ENCODE assay signal across 27 cellular contexts in genomic region chr1:48841945-48842344, GRCh38.
"Had no signal": no experiment of that assay in that cellular context is flagged by ENCODE, and none has a peak within 500 bp of the region (broad histone marks: within the 10 kb centered on the region; RNA-seq: fewer than 3 reads in every experiment).

No MANE protein-coding gene starts in this region.

- DNase-seq: dorsolateral prefrontal cortex; effector CD4-positive, alpha-beta T cell; foreskin fibroblast; gastrocnemius medialis; head of caudate nucleus; kidney; left lung; mesenchymal stem cell; mucosa of descending colon; naive B cell; right lobe of liver; small intestine; stimulated activated CD4-positive, alpha-beta T cell treated with anti-CD3 and anti-CD28 coated beads, Interleukin-12 subunit alpha, Interleukin-12 subunit beta, amount 100 ng/mL, for 4 hours; stimulated activated CD4-positive, alpha-beta T cell treated with anti-CD3 and anti-CD28 coated beads, Interleukin-1b, Interleukin-23, amount 100 ng/mL, for 48 hours; stimulated activated CD4-positive, alpha-beta T cell treated with anti-CD3 and anti-CD28 coated beads, Interleukin-4, amount 100 ng/mL, for 1 hour; stimulated activated CD8-positive, alpha-beta memory T cell treated with anti-CD3 and anti-CD28 coated beads, Interleukin-4, amount 100 ng/mL, for 48 hours; stimulated activated naive CD4-positive, alpha-beta T cell; stimulated activated naive CD8-positive, alpha-beta T cell treated with anti-CD3 and anti-CD28 coated beads, Interleukin-15, amount 100 ng/mL, for 72 hours; transverse colon; upper lobe of right lung; uterus had no signal

- ATAC-seq: gastrocnemius medialis; left lung; mucosa of descending colon; natural killer cell treated with Interleukin-12 subunit alpha and Interleukin-12 subunit beta and Interleukin-15 and Interleukin-18, amount 100 ng/mL, for 72 hours; right lobe of liver; stimulated activated naive CD8-positive, alpha-beta T cell treated with anti-CD3 and anti-CD28 coated beads, Interleukin-15, amount 100 ng/mL, for 72 hours; upper lobe of right lung had no signal

- H3K9ac ChIP-seq: neural progenitor cell, parathyroid adenoma had no signal

- H3K36me3 Mint-ChIP-seq: mesothelial cell of epicardium; naive B cell; natural killer cell treated with Interleukin-12 subunit alpha and Interleukin-12 subunit beta and Interleukin-15 and Interleukin-18, amount 100 ng/mL, for 72 hours; neural progenitor cell had no signal

- H3K4me2 ChIP-seq: neural progenitor cell had no signal

- H2AFZ ChIP-seq: neural progenitor cell, parathyroid adenoma had no signal

- H3K27ac Mint-ChIP-seq: mesothelial cell of epicardium; naive B cell; natural killer cell treated with Interleukin-12 subunit alpha and Interleukin-12 subunit beta and Interleukin-15 and Interleukin-18, amount 100 ng/mL, for 72 hours; neural progenitor cell; progenitor cell of endocrine pancreas; stimulated activated naive CD8-positive, alpha-beta T cell treated with anti-CD3 and anti-CD28 coated beads, Interleukin-15, amount 100 ng/mL, for 72 hours had no signal

- H3K27ac ChIP-seq: dorsolateral prefrontal cortex, gastrocnemius medialis, left lung, neural progenitor cell, parathyroid adenoma, right lobe of liver, suprapubic skin, transverse colon, upper lobe of right lung, uterus had no signal

- FAIRE-seq: kidney, small intestine had no signal

- H3K79me2 ChIP-seq: parathyroid adenoma had no signal

- H3K9me3 Mint-ChIP-seq: mesothelial cell of epicardium; naive B cell; natural killer cell treated with Interleukin-12 subunit alpha and Interleukin-12 subunit beta and Interleukin-15 and Interleukin-18, amount 100 ng/mL, for 72 hours; neural progenitor cell; stimulated activated naive CD8-positive, alpha-beta T cell treated with anti-CD3 and anti-CD28 coated beads, Interleukin-15, amount 100 ng/mL, for 72 hours had no signal

- H3K27me3 ChIP-seq: dorsolateral prefrontal cortex, gastrocnemius medialis, left lung, right lobe of liver, suprapubic skin, transverse colon, uterus had no signal

- H3K4me3 Mint-ChIP-seq: mesothelial cell of epicardium; naive B cell; natural killer cell treated with Interleukin-12 subunit alpha and Interleukin-12 subunit beta and Interleukin-15 and Interleukin-18, amount 100 ng/mL, for 72 hours; neural progenitor cell; stimulated activated naive CD8-positive, alpha-beta T cell treated with anti-CD3 and anti-CD28 coated beads, Interleukin-15, amount 100 ng/mL, for 72 hours had no signal

- H3K9me3 ChIP-seq: gastrocnemius medialis, left lung, mucosa of descending colon, right lobe of liver, suprapubic skin, transverse colon, upper lobe of right lung, uterus had no signal

- H3K4me1 Mint-ChIP-seq: naive B cell; neural progenitor cell; stimulated activated naive CD8-positive, alpha-beta T cell treated with anti-CD3 and anti-CD28 coated beads, Interleukin-15, amount 100 ng/mL, for 72 hours had no signal

- H3K36me3 ChIP-seq: gastrocnemius medialis, left lung, neural progenitor cell, right lobe of liver, suprapubic skin, transverse colon, upper lobe of right lung, uterus had no signal

- H3K4me1 ChIP-seq: gastrocnemius medialis, left lung, neural progenitor cell, parathyroid adenoma, right lobe of liver, suprapubic skin, transverse colon, upper lobe of right lung, uterus had no signal

- H3K4me3 ChIP-seq: dorsolateral prefrontal cortex, gastrocnemius medialis, left lung, mucosa of descending colon, neural progenitor cell, right lobe of liver, suprapubic skin, transverse colon, upper lobe of right lung, uterus had no signal
